In the genomic region with DNA sequence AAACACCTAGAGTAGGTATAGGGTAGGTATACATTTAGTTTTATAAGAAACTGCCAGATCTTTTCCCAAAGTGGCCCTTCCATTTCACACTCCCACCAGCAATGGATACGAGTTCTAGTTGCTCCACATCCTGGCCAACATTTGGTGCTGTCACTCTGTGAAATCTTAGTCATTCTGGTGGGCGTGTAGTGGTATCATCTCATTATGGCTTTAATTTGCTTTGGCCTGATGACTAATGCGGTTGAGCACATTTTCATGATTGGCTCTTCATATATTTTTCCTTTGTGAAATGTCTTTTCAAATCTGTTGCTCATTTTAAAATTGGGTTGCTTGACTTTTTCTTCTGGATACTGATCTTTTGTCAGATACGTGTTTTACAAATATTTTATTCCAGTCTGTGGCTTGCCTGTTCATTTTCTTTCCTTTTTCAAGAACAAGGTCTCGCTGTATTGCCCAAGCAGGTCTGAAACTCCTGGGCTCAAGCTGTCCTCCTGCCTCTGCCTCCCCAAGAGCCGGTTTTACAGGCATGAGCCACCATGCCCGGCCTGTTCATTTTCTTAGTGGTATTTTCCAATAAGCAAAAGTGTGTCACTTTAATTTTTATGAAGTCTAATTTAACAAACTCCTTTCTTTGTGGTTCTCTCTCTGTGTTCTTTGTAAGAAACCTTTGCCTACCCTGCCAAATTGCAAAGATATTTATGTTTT, we compare ENCODE assay signal across 8 cellular contexts.
A peak's percentile ranks its signal among the peaks of the same experiment; 100 is the strongest.
DNase-seq lines count a peak whose midpoint lies in the region; ATAC-seq and TF ChIP-seq lines count a peak whose summit lies in the region.

No MANE protein-coding gene starts in this region.

- peaks cover 29% of the 10 kb centered on the region for H3K4me1 Mint-ChIP-seq in activated CD8-positive, alpha-beta memory T cell treated with anti-CD3 and anti-CD28 coated beads, Interleukin-2, amount 10 ng/mL, durations not matched to agents 7 days and 5 days

- H3K4me1 ChIP-seq in foreskin keratinocyte (peaks cover 18% of the 10 kb centered on the region), tibial nerve (peaks cover 0 to 60% (median 27%) of the 10 kb centered on the region in 4 donors)

- 69 to 79% methylated on average over 7 of the region's 7 CpGs for WGBS in tibial nerve, 2 donors

- H3K4me3 ChIP-seq in tibial nerve, result no peak overlapping the region

- peaks cover 12% of the 10 kb centered on the region for H3K9me3 Mint-ChIP-seq in activated CD8-positive, alpha-beta memory T cell treated with anti-CD3 and anti-CD28 coated beads, Interleukin-2, amount 10 ng/mL, durations not matched to agents 7 days and 5 days (ENCODE audit: low read depth)

- TF ChIP-seq CTCF in foreskin keratinocyte (conservative IDR thresholded peaks at IDR 0.05) (no peak), tibial nerve (IDR thresholded peaks at IDR 0.05) (no peak)

- peak overlapping the region; percentile 89 for H3K27ac Mint-ChIP-seq in activated CD8-positive, alpha-beta memory T cell treated with anti-CD3 and anti-CD28 coated beads, Interleukin-2, amount 10 ng/mL, durations not matched to agents 7 days and 5 days

- TF ChIP-seq POLR2A in tibial nerve (IDR thresholded peaks at IDR 0.05), result no peak

- ATAC-seq in Right ventricle myocardium superior (ENCODE audit: poor library complexity) (no peak), left ventricle myocardium superior (no peak), foreskin keratinocyte (peak; percentile 58), HG03280 (IDR thresholded peaks at IDR 0.05; ENCODE audit: unreplicated experiment) (no peak), HG03521 (IDR thresholded peaks at IDR 0.05; ENCODE audit: unreplicated experiment) (no peak)
- ATAC-seq in activated CD8-positive, alpha-beta memory T cell treated with anti-CD3 and anti-CD28 coated beads, Interleukin-2, amount 10 ng/mL, durations not matched to agents 7 days and 5 days, result peak; percentile 8

- H3K27me3 ChIP-seq in foreskin keratinocyte, result no peaks in the 10 kb centered on the region
- no peaks in the 10 kb centered on the region for H3K27me3 ChIP-seq in tibial nerve

- H3K36me3 ChIP-seq in tibial nerve, result no peaks in the 10 kb centered on the region

- H3K4me3 Mint-ChIP-seq in activated CD8-positive, alpha-beta memory T cell treated with anti-CD3 and anti-CD28 coated beads, Interleukin-2, amount 10 ng/mL, durations not matched to agents 7 days and 5 days, result no peak overlapping the region

- peaks cover 0 to 14% (median 3%) of the 10 kb centered on the region in 4 donors for H3K9me3 ChIP-seq in tibial nerve

- H3K27ac ChIP-seq in foreskin keratinocyte (peak overlapping the region; percentile 28), tibial nerve (peak overlapping the region in 3 of 4 donors; percentile 9 to 45 (median 21))

- DNase-seq in Right ventricle myocardium superior (peak; percentile 30), left ventricle myocardium superior (no peak), foreskin keratinocyte (peak; percentile 68 to 84), tibial nerve (ENCODE audit: low spot score in 2 of 2) (peak in 1 of 2 donors; percentile 8), UCSD-AML1 (lab: John Stamatoyannopoulos, UW; ENCODE audit: unreplicated experiment) (no peak)
- peak; percentile 60 for DNase-seq in activated CD8-positive, alpha-beta memory T cell treated with anti-CD3 and anti-CD28 coated beads, Interleukin-2, amount 10 ng/mL, durations not matched to agents 7 days and 5 days

- peaks cover 20% of the 10 kb centered on the region for H3K36me3 Mint-ChIP-seq in activated CD8-positive, alpha-beta memory T cell treated with anti-CD3 and anti-CD28 coated beads, Interleukin-2, amount 10 ng/mL, durations not matched to agents 7 days and 5 days

- CTCF ChIA-PET in activated CD8-positive, alpha-beta memory T cell treated with anti-CD3 and anti-CD28 coated beads, Interleukin-2, amount 10 ng/mL, durations not matched to agents 7 days and 5 days (lab: Charles Lee), result interaction anchor here (0.8 to 5.9 kb wide), 13 partner anchors 9 to 162 kb away, joined by 3 to 58 read pairs (median 17); no protein-coding TSS in a partner anchor

- no peak for TF ChIP-seq EP300 in tibial nerve (IDR thresholded peaks at IDR 0.05)

- H3K27me3 Mint-ChIP-seq in activated CD8-positive, alpha-beta memory T cell treated with anti-CD3 and anti-CD28 coated beads, Interleukin-2, amount 10 ng/mL, durations not matched to agents 7 days and 5 days, result no peaks in the 10 kb centered on the region

- intact Hi-C loops in Right ventricle myocardium superior (cut with DNase I) (loop anchor here (5.0 to 10.0 kb wide), 2 partner anchors 52 to 94 kb away; no protein-coding TSS in a partner anchor), left ventricle myocardium superior (cut with micrococcal nuclease) (no loop called here)

Comparison
In these comparisons a context has a peak if more than half of its experiments do, and no peak if none do; other contexts are left out.
1. DNase-seq: peak in Right ventricle myocardium superior (single experiment), activated CD8-positive, alpha-beta memory T cell treated with anti-CD3 and anti-CD28 coated beads, Interleukin-2, amount 10 ng/mL, durations not matched to agents 7 days and 5 days (single experiment) and foreskin keratinocyte (2 of 2); none in left ventricle myocardium superior (single experiment) and UCSD-AML1 (single experiment).
2. ATAC-seq: peak in activated CD8-positive, alpha-beta memory T cell treated with anti-CD3 and anti-CD28 coated beads, Interleukin-2, amount 10 ng/mL, durations not matched to agents 7 days and 5 days (single experiment) and foreskin keratinocyte (single experiment); none in Right ventricle myocardium superior (single experiment), left ventricle myocardium superior (single experiment), HG03280 (single experiment) and HG03521 (single experiment).